ENCODE assay signal across 8 cellular contexts in the genomic region with DNA sequence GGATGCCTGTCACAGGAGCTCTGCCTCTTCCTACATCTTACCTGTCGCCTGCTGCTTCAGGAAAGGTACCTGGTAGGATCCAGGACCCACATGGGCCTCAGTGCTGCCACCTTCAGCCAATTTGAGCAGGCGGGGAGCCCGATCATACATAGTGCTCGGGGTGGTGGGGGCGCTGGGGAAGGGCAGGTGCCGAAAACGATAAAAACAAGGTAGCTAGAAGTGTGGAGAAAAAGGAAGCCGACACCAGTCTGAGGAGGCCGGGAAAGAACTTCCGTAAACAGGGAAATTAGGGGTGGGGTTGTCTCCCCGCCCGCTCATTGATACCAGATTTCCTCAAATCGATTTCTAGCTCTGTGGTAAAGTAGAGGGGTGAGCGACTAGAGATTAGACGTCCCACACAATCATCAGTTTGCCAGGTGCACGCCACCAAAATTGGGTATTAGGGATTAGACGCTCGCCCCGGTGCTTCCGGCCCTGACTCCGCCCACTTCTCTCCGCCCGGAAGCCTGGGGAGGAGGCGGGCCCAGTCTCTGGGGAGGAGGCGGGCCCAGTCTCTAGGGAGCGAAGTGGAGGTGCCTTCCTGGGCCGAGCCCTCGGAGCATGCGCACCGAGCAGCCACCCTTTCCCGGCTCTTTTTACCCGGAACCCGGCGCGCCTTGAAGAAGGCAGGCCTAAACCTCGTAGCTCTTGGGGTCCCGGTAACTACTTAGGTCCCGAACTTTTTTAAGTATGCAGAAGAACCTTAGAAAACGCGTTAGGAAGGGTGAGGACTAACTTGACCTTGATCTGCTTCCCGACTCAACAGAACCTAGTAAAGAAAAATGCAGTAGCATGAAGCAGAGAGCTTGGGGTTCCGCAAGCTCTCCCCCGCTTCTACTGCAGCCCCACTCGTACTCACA. TPM values are rescaled to one million over a fixed set of nuclear protein-coding genes. Genes with fewer than 3 reads are reported as not detected.
A peak's percentile ranks its signal among the peaks of the same experiment; 100 is the strongest.
DNase-seq lines count a peak whose midpoint lies in the region; ATAC-seq, FAIRE-seq and TF ChIP-seq lines count a peak whose summit lies in the region.

STPG2 (minus strand) TSS at position 476 of the 899 bp plus-strand sequence.

- H3K27ac ChIP-seq in AG04450 (ENCODE audit: low read depth, low read length): no peak within 1 kb of the TSS
- H3K27ac ChIP-seq in kidney (ENCODE audit: low read depth in 2 of 2, low read length in 2 of 2): peak within 1 kb of the TSS; percentile 85 to 94

- no peaks in the 10 kb centered on the region for H3K36me3 ChIP-seq in kidney (ENCODE audit: control insufficient read depth in 1 of 2, insufficient read depth in 2 of 2, low read length in 2 of 2)

- H3K27me3 Mint-ChIP-seq in chondrocyte (ENCODE audit: low read depth): peaks cover 9% of the 10 kb centered on the region

- intact Hi-C loops in kidney (cut with DNase I): no loop called here

- peaks cover 21% of the 10 kb centered on the region for H3K4me1 Mint-ChIP-seq in chondrocyte (ENCODE audit: low read depth)

- H3K36me3 Mint-ChIP-seq in chondrocyte (ENCODE audit: low read depth): no peaks in the 10 kb centered on the region

- no peaks in the 10 kb centered on the region for H3K27me3 ChIP-seq in AG04450 (ENCODE audit: control insufficient read depth, insufficient read depth, low read length)

- H3K4me3 Mint-ChIP-seq in chondrocyte (ENCODE audit: unreplicated experiment): peak within 1 kb of the TSS; percentile 94

- FAIRE-seq in kidney (lab: Jason Lieb, UNC): peak; percentile 41

- CTCF ChIA-PET in AG04450 (lab: Charles Lee): interaction anchor here (1.1 to 1.6 kb wide), 5 partner anchors 24 to 1320 kb away, joined by 3 to 5 read pairs (median 3); partner anchors contain the start of gene METAP1

- ATAC-seq in GM18873 (IDR thresholded peaks at IDR 0.05; ENCODE audit: low FRiP score, unreplicated experiment) (peak; percentile 95), HG03139 (IDR thresholded peaks at IDR 0.05; ENCODE audit: unreplicated experiment) (peak; percentile 97)

- peak within 1 kb of the TSS; percentile 77 for H3K4me3 ChIP-seq in AG04450 (ENCODE audit: low read depth, low read length)
- peak within 1 kb of the TSS; percentile 89 to 96 for H3K4me3 ChIP-seq in kidney (ENCODE audit: low read length in 2 of 2)

- H3K27ac Mint-ChIP-seq in chondrocyte (ENCODE audit: unreplicated experiment): peak within 1 kb of the TSS; percentile 82

- DNase-seq in AG04450 (ENCODE audit: low read depth, low spot score): peak; percentile 66
- DNase-seq in NCI-H226: peak; percentile 81
- peak; percentile 91 for DNase-seq in activated CD4-positive, CD25-positive, alpha-beta regulatory T cell treated with anti-CD3 and anti-CD28 coated beads, Interleukin-2, amount 50 U/mL, for 72 hours
- DNase-seq in chondrocyte (ENCODE audit: low spot score): peak; percentile 93
- DNase-seq in kidney: peak; percentile 97
- DNase-seq in stimulated activated CD4-positive, alpha-beta T cell treated with anti-CD3 and anti-CD28 coated beads, Interleukin-15, amount 100 ng/mL, for 1 hour (ENCODE audit: low read depth in 1 of 2, low spot score in 1 of 2): peak; percentile 83 to 90

- no peaks in the 10 kb centered on the region for H3K4me1 ChIP-seq in kidney (ENCODE audit: control insufficient read depth in 1 of 2, insufficient read depth in 1 of 2, low read depth in 1 of 2, low read length in 2 of 2)

- peak; percentile 42 for TF ChIP-seq CTCF in AG04450 (IDR thresholded peaks at IDR 0.05; ENCODE audit: low read depth, low read length)
- peak; percentile 82 for TF ChIP-seq CTCF in chondrocyte (IDR thresholded peaks at IDR 0.05)
- peak; percentile 53 for TF ChIP-seq CTCF in kidney (IDR thresholded peaks at IDR 0.05; ENCODE audit: borderline replicate concordance, extremely low read depth, insufficient read depth)

- H3K9me3 Mint-ChIP-seq in chondrocyte (ENCODE audit: low read depth): no peaks in the 10 kb centered on the region

- H3K9ac ChIP-seq in kidney (ENCODE audit: low read length in 2 of 2): peak within 1 kb of the TSS; percentile 69 to 86

- H3K9me3 ChIP-seq in AG04450 (ENCODE audit: control insufficient read depth, insufficient read depth, low read length): no peaks in the 10 kb centered on the region
- H3K9me3 ChIP-seq in kidney (ENCODE audit: control insufficient read depth in 1 of 2, low read length in 2 of 2): no peaks in the 10 kb centered on the region

- POLR2A ChIA-PET in AG04450 (lab: Yijun Ruan, JAX): interaction anchor here (0.7 kb wide), 1 partner anchor 945 kb away, joined by 4 read pairs; the partner anchor contains the start of gene ADH5

RNA-seq across cellular contexts. Expression of gene STPG2, which starts in this region (rescaled TPM):
- polyA plus RNA-seq in AG04450 (2011; rRNA removed) (not detected in 2 replicates), kidney (ENCODE audit: insufficient read depth, low read depth, low replicate concordance) (0.43 TPM)
- not detected in 2 replicates for polyA minus RNA-seq in AG04450 (2011; rRNA and poly(A)+ RNA removed)
- total RNA-seq in chondrocyte (0.12 to 0.77 TPM in 2 of 3 replicates, not detected in the other), kidney (1.1 TPM)

Comparison
In these comparisons a context has a peak if more than half of its experiments do, and no peak if none do; other contexts are left out.
1. Peak in DNase-seq and H3K4me3 ChIP-seq in AG04450; RNA of the gene not detected or under 1 TPM.
2. Peak in DNase-seq in chondrocyte; RNA of the gene not detected or under 1 TPM.